8 cellular contexts compared by ENCODE assay signal in genomic region chr6:127302728-127303675, GRCh38. TPM values are rescaled to one million over a fixed set of nuclear protein-coding genes. Genes with fewer than 3 reads are reported as not detected.
DNase-seq lines count a peak whose midpoint lies in the region; ATAC-seq, FAIRE-seq and TF ChIP-seq lines count a peak whose summit lies in the region.

No MANE protein-coding gene starts in this region.

- TF ChIP-seq POLR2A in H54 (IDR thresholded peaks at IDR 0.05; ENCODE audit: low read depth, low read length) = no peak
- no peak for TF ChIP-seq POLR2A in upper lobe of left lung (IDR thresholded peaks at IDR 0.05)

- H3K9ac ChIP-seq in MM.1S (ENCODE audit: low read length) = no peak overlapping the region

- H3K36me3 ChIP-seq in MM.1S (replicated peaks; ENCODE audit: insufficient read depth, low read length) (no peaks in the 10 kb centered on the region), upper lobe of left lung (no peaks in the 10 kb centered on the region)

- no peaks in the 10 kb centered on the region for H3F3A ChIP-seq in MM.1S (ENCODE audit: insufficient read depth, low read length)

- H3K36me3 Mint-ChIP-seq in T-helper 2 cell treated with Interferon-gamma antibody and Interleukin-4, amounts not matched to agents 5 μg/mL and 100 μg/mL, for 36 hours (ENCODE audit: low read depth) = peaks cover 21% of the 10 kb centered on the region

- H3K79me2 ChIP-seq in MM.1S (ENCODE audit: low read length) = peaks cover 4% of the 10 kb centered on the region

- no peak for FAIRE-seq in H54 (lab: Jason Lieb, UNC)

- peak; percentile 57 to 89 for ATAC-seq in upper lobe of left lung (ENCODE audit: low FRiP score in 2 of 2)

- H3K4me1 ChIP-seq in MM.1S (ENCODE audit: low read length) (no peaks in the 10 kb centered on the region), upper lobe of left lung (peaks cover 21 to 36% (median 31%) of the 10 kb centered on the region in 4 donors)

- DNase-seq in T-helper 2 cell = peak in 4 of 5 experiments; percentile 12 to 80 (median 20)
- DNase-seq in T-helper 2 cell treated with Interferon-gamma antibody and Interleukin-4, amounts not matched to agents 5 μg/mL and 100 μg/mL, for 36 hours (ENCODE audit: low spot score) = no peak
- DNase-seq in H54 (ENCODE audit: insufficient read length, low spot score) = peak; percentile 1
- DNase-seq in MM.1S = peak; percentile 60
- DNase-seq in UCSD-AML1 (lab: John Stamatoyannopoulos, UW; ENCODE audit: unreplicated experiment) = peak; percentile 8
- DNase-seq in dermis microvascular lymphatic vessel endothelial cell (ENCODE audit: low read depth in 2 of 2) = peak; percentile 57 to 65
- peak; percentile 57 for DNase-seq in midbrain (lab: John Stamatoyannopoulos, UW)
- DNase-seq in upper lobe of left lung = no peak

- peaks cover 12% of the 10 kb centered on the region for H3K4me1 Mint-ChIP-seq in T-helper 2 cell treated with Interferon-gamma antibody and Interleukin-4, amounts not matched to agents 5 μg/mL and 100 μg/mL, for 36 hours (ENCODE audit: low read depth)

- H2AFZ ChIP-seq in MM.1S (ENCODE audit: low read length) = no peak overlapping the region

- H3K4me3 ChIP-seq in MM.1S (ENCODE audit: low read length) (no peak overlapping the region), upper lobe of left lung (no peak overlapping the region)

- H3K27me3 Mint-ChIP-seq in T-helper 2 cell treated with Interferon-gamma antibody and Interleukin-4, amounts not matched to agents 5 μg/mL and 100 μg/mL, for 36 hours (ENCODE audit: low read depth) = no peaks in the 10 kb centered on the region

- H3K9me3 ChIP-seq in MM.1S (replicated peaks; ENCODE audit: insufficient read depth, low read length) = no peaks in the 10 kb centered on the region
- peaks cover 0 to under 1% (median 0%) of the 10 kb centered on the region in 4 donors for H3K9me3 ChIP-seq in upper lobe of left lung

- H3K27me3 ChIP-seq in MM.1S (replicated peaks; ENCODE audit: insufficient read depth, low read length) (no peaks in the 10 kb centered on the region), upper lobe of left lung (no peaks in the 10 kb centered on the region)

- peaks cover 5% of the 10 kb centered on the region for H3K9me3 Mint-ChIP-seq in T-helper 2 cell treated with Interferon-gamma antibody and Interleukin-4, amounts not matched to agents 5 μg/mL and 100 μg/mL, for 36 hours

- no peak overlapping the region for H3K4me3 Mint-ChIP-seq in T-helper 2 cell treated with Interferon-gamma antibody and Interleukin-4, amounts not matched to agents 5 μg/mL and 100 μg/mL, for 36 hours

- H3K9me2 ChIP-seq in MM.1S (replicated peaks; ENCODE audit: insufficient read depth, low read length) = no peaks in the 10 kb centered on the region

- H3K27ac ChIP-seq in MM.1S (ENCODE audit: low read length) = no peak overlapping the region
- no peak overlapping the region for H3K27ac ChIP-seq in upper lobe of left lung

- WGBS in upper lobe of left lung, 2 donors = 36 to 37% methylated on average over 6 of the region's 6 CpGs

- TF ChIP-seq CTCF in MM.1S (IDR thresholded peaks at IDR 0.05; ENCODE audit: low read length) (peak; percentile 62), upper lobe of left lung (IDR thresholded peaks at IDR 0.05) (peak; percentile 43 to 71 (median 60))

- no peaks in the 10 kb centered on the region for H4K20me1 ChIP-seq in MM.1S (ENCODE audit: insufficient read depth, low read length)

- H3K4me2 ChIP-seq in MM.1S (ENCODE audit: low read depth, low read length) = no peak overlapping the region

- no peak for TF ChIP-seq EP300 in upper lobe of left lung (IDR thresholded peaks at IDR 0.05)

- no peak overlapping the region for H3K27ac Mint-ChIP-seq in T-helper 2 cell treated with Interferon-gamma antibody and Interleukin-4, amounts not matched to agents 5 μg/mL and 100 μg/mL, for 36 hours

RNA-seq across cellular contexts. Expression of gene RNF146, which starts 36.3 kb away (rescaled TPM):
- 26.2 and 39.7 TPM in 2 replicates for total RNA-seq in dermis microvascular lymphatic vessel endothelial cell
- total RNA-seq in upper lobe of left lung = 100 to 1,000 TPM in 1 of 6 donors, 10 to 100 TPM in 5; 28.1 to 106 (median 53.0) TPM

RNA-seq across cellular contexts. Expression of gene ECHDC1, which starts 40.4 kb away (rescaled TPM):
- total RNA-seq in dermis microvascular lymphatic vessel endothelial cell (39.3 and 46.3 TPM in 2 replicates), upper lobe of left lung (100 to 1,000 TPM in 4 of 6 donors, 10 to 100 TPM in 2; 70.5 to 146 (median 106) TPM)

Comparison
In these comparisons a context has a peak if more than half of its experiments do, and no peak if none do; other contexts are left out.
1. DNase-seq: peak in T-helper 2 cell (4 of 5), H54 (single experiment), MM.1S (single experiment), UCSD-AML1 (single experiment), dermis microvascular lymphatic vessel endothelial cell (2 of 2) and midbrain (single experiment); none in T-helper 2 cell treated with Interferon-gamma antibody and Interleukin-4, amounts not matched to agents 5 μg/mL and 100 μg/mL, for 36 hours (single experiment) and upper lobe of left lung (0 of 2).